In genomic region chr1:16421201-16421600, GRCh38 we compare ENCODE assay signal across 18 cellular contexts. TPM values are rescaled to one million over a fixed set of nuclear protein-coding genes. Genes with fewer than 3 reads are reported as not detected.
DNase-seq lines count a peak whose midpoint lies in the region; ATAC-seq and TF ChIP-seq lines count a peak whose summit lies in the region.
"Had no signal": no experiment of that assay in that cellular context is flagged by ENCODE, and none has a peak within 500 bp of the region (broad histone marks: within the 10 kb centered on the region; RNA-seq: fewer than 3 reads in every experiment).

No MANE protein-coding gene starts in this region.

- H3K4me1 Mint-ChIP-seq in CD4-positive, alpha-beta memory T cell: peaks cover 24 to 35% (median 29%) of the 10 kb centered on the region in 4 donors
- H3K4me1 Mint-ChIP-seq in activated CD4-positive, alpha-beta memory T cell treated with anti-CD3 and anti-CD28 coated beads for 36 hours (ENCODE audit: low read depth): peaks cover 32% of the 10 kb centered on the region

- no peaks in the 10 kb centered on the region for H3K9me3 ChIP-seq in CD4-positive, alpha-beta memory T cell (ENCODE audit: control insufficient read depth in 1 of 2, low read length in 2 of 2)
- H3K9me3 ChIP-seq in mucosa of descending colon: no peaks in the 10 kb centered on the region
- H3K9me3 ChIP-seq: left lung, transverse colon had no signal

- ATAC-seq in GM21825 (IDR thresholded peaks at IDR 0.05; ENCODE audit: unreplicated experiment) (peak; percentile 16), mucosa of descending colon (peak; percentile 48)
- ATAC-seq: left lung had no signal

- no peaks in the 10 kb centered on the region for H3K9me3 Mint-ChIP-seq in CD4-positive, alpha-beta memory T cell
- H3K9me3 Mint-ChIP-seq in activated CD4-positive, alpha-beta memory T cell treated with anti-CD3 and anti-CD28 coated beads for 36 hours: no peaks in the 10 kb centered on the region

- no peaks in the 10 kb centered on the region for H3K36me3 Mint-ChIP-seq in CD4-positive, alpha-beta memory T cell
- H3K36me3 Mint-ChIP-seq in activated CD4-positive, alpha-beta memory T cell treated with anti-CD3 and anti-CD28 coated beads for 36 hours: no peaks in the 10 kb centered on the region

- H3K36me3 ChIP-seq in CD4-positive, alpha-beta memory T cell (ENCODE audit: insufficient read depth, low read length): no peaks in the 10 kb centered on the region
- H3K36me3 ChIP-seq in mucosa of descending colon (ENCODE audit: low read depth): no peaks in the 10 kb centered on the region
- H3K36me3 ChIP-seq in H7 (replicated peaks; ENCODE audit: control insufficient read depth, insufficient read depth, low read length): no peaks in the 10 kb centered on the region
- H3K36me3 ChIP-seq: left lung, transverse colon had no signal

- no peaks in the 10 kb centered on the region for H3K27me3 ChIP-seq in CD4-positive, alpha-beta memory T cell (ENCODE audit: insufficient read depth, low read length)
- H3K27me3 ChIP-seq in dorsolateral prefrontal cortex: no peaks in the 10 kb centered on the region
- H3K27me3 ChIP-seq in H7 (ENCODE audit: control insufficient read depth, insufficient read depth, low read length): no peaks in the 10 kb centered on the region
- H3K27me3 ChIP-seq: left lung, transverse colon had no signal

- peak overlapping the region in 1 of 2 donors; percentile 9 for H3K4me3 ChIP-seq in CD4-positive, alpha-beta memory T cell (ENCODE audit: low read length in 2 of 2)
- H3K4me3 ChIP-seq in mucosa of descending colon (no peak overlapping the region), dorsolateral prefrontal cortex (no peak overlapping the region), H7 (ENCODE audit: insufficient read depth, low read depth, low read length) (no peak overlapping the region)
- H3K4me3 ChIP-seq: left lung, transverse colon had no signal

- TF ChIP-seq CTCF in mucosa of descending colon (IDR thresholded peaks at IDR 0.05) (no peak), dorsolateral prefrontal cortex (IDR thresholded peaks at IDR 0.05 in 54 of 56, conservative IDR thresholded peaks at IDR 0.05 in 2 of 56; ENCODE audit: low read depth in 1 of 56, partially characterized antibody in 56 of 56) (no peak)

- H3K4me1 ChIP-seq in CD4-positive, alpha-beta memory T cell (ENCODE audit: insufficient read depth, low read length): peaks cover 30% of the 10 kb centered on the region
- no peaks in the 10 kb centered on the region for H3K4me1 ChIP-seq in mucosa of descending colon (ENCODE audit: low read depth)
- H3K4me1 ChIP-seq: left lung, transverse colon had no signal

- peak overlapping the region in 7 of 8 donors; percentile 71 to 87 (median 82) for H3K4me3 Mint-ChIP-seq in CD4-positive, alpha-beta memory T cell
- peak overlapping the region; percentile 17 for H3K4me3 Mint-ChIP-seq in activated CD4-positive, alpha-beta memory T cell treated with anti-CD3 and anti-CD28 coated beads for 36 hours

- H3K27ac Mint-ChIP-seq in CD4-positive, alpha-beta memory T cell: peak overlapping the region; percentile 78 to 93 (median 93)
- peak overlapping the region; percentile 72 for H3K27ac Mint-ChIP-seq in activated CD4-positive, alpha-beta memory T cell treated with anti-CD3 and anti-CD28 coated beads for 36 hours

- no peaks in the 10 kb centered on the region for H3K27me3 Mint-ChIP-seq in CD4-positive, alpha-beta memory T cell
- no peaks in the 10 kb centered on the region for H3K27me3 Mint-ChIP-seq in activated CD4-positive, alpha-beta memory T cell treated with anti-CD3 and anti-CD28 coated beads for 36 hours

- intact Hi-C loops in CD4-positive, alpha-beta memory T cell (cut with micrococcal nuclease): loop anchor here (5.0 kb wide), 1 partner anchor 54 kb away; the partner anchor contains the start of gene SZRD1
- intact Hi-C loops in activated CD4-positive, alpha-beta memory T cell treated with anti-CD3 and anti-CD28 coated beads for 36 hours (cut with micrococcal nuclease): no loop called here
- intact Hi-C loops in mucosa of descending colon (cut with DNase I, micrococcal nuclease): no loop called here
- intact Hi-C loops in dorsolateral prefrontal cortex (cut with DNase I): no loop called here

- peak in 1 of 5 donors; percentile 15 for DNase-seq in CD4-positive, alpha-beta memory T cell
- DNase-seq in activated CD4-positive, alpha-beta memory T cell treated with anti-CD3 and anti-CD28 coated beads for 36 hours: peak; percentile 16
- DNase-seq in mucosa of descending colon (no peak), dorsolateral prefrontal cortex (no peak), glomerular visceral epithelial cell (ENCODE audit: extremely low spot score) (no peak), H7 (no peak), NCI-H510A treated with DMSO at 0.1 percent for 48 hours (lab: John Stamatoyannopoulos, UW) (no peak)
- DNase-seq: AML-193, aorta, foreskin melanocyte, left lung, NCI-H2081 treated with DMSO at 0.1 percent for 48 hours, NCI-H748 treated with DMSO at 0.1 percent for 48 hours, posterior cingulate gyrus had no signal

- POLR2A ChIA-PET in CD4-positive, alpha-beta memory T cell (lab: Charles Lee; ENCODE audit: partially characterized antibody): interaction anchor here (0.7 to 2.8 kb wide), 10 partner anchors 20 to 483 kb away, joined by 3 to 29 read pairs (median 6); partner anchors contain the start of genes NECAP2 and SZRD1
- POLR2A ChIA-PET in activated CD4-positive, alpha-beta memory T cell treated with anti-CD3 and anti-CD28 coated beads for 36 hours (lab: Charles Lee): interaction anchor here (0.9 to 1.4 kb wide), 4 partner anchors 19 to 53 kb away, joined by 3 to 7 read pairs (median 4); partner anchors contain the start of gene NECAP2

- CTCF ChIA-PET in CD4-positive, alpha-beta memory T cell (lab: Charles Lee; ENCODE audit: partially characterized antibody): interaction anchor here (1.3 to 3.5 kb wide), 3 partner anchors 19 to 59 kb away, joined by 3 to 19 read pairs (median 8); partner anchors contain the start of gene NECAP2
- CTCF ChIA-PET in activated CD4-positive, alpha-beta memory T cell treated with anti-CD3 and anti-CD28 coated beads for 36 hours (lab: Charles Lee): interaction anchor here (3.4 kb wide), 1 partner anchor 19 kb away, joined by 17 read pairs; the partner anchor contains the start of gene NECAP2

- peak overlapping the region; percentile 36 for H3K27ac ChIP-seq in CD4-positive, alpha-beta memory T cell (ENCODE audit: low read depth, low read length)
- H3K27ac ChIP-seq in dorsolateral prefrontal cortex: no peak overlapping the region
- H3K27ac ChIP-seq: left lung, transverse colon, VCaP had no signal

RNA-seq across cellular contexts. Expression of gene SPATA21, which starts 16.0 kb away (rescaled TPM):
- not detected for total RNA-seq in CD4-positive, alpha-beta memory T cell
- polyA plus RNA-seq in CD4-positive, alpha-beta memory T cell: not detected
- not detected for total RNA-seq in activated CD4-positive, alpha-beta memory T cell treated with anti-CD3 and anti-CD28 coated beads for 36 hours
- under 1 TPM in 1 of 3 donors, not detected in 2; 0.22 TPM for total RNA-seq in mucosa of descending colon
- 1 to 10 TPM in 3 of 120 experiments, under 1 TPM in 36, not detected in 81; 0.13 to 1.3 (median 0.56) TPM for total RNA-seq in dorsolateral prefrontal cortex
- 0.07 TPM in 1 of 2 replicates, not detected in the other for total RNA-seq in H7 (2014; rRNA removed; shearing (Covaris generic))
- total RNA-seq: aorta, endothelial cell of umbilical vein, left lung, transverse colon had no signal
- polyA plus RNA-seq: endothelial cell of umbilical vein had no signal

RNA-seq across cellular contexts. Expression of gene NECAP2, which starts 19.3 kb away (rescaled TPM):
- total RNA-seq in CD4-positive, alpha-beta memory T cell: 100 to 1,000 TPM; 154 to 165 TPM
- polyA plus RNA-seq in CD4-positive, alpha-beta memory T cell: 100 to 1,000 TPM; 243 to 341 TPM
- 10 to 100 TPM; 76.4 to 82.0 TPM for total RNA-seq in activated CD4-positive, alpha-beta memory T cell treated with anti-CD3 and anti-CD28 coated beads for 36 hours
- 10 to 100 TPM; 34.4 to 50.9 (median 43.8) TPM for total RNA-seq in mucosa of descending colon
- 10 to 100 TPM; 14.6 to 37.1 (median 23.5) TPM for total RNA-seq in dorsolateral prefrontal cortex
- 69.5 and 80.0 TPM in 2 replicates for total RNA-seq in H7 (2014; rRNA removed; shearing (Covaris generic))

RNA-seq across cellular contexts. Expression of gene SZRD1, which starts 54.2 kb away (rescaled TPM):
- total RNA-seq in CD4-positive, alpha-beta memory T cell: 10 to 100 TPM; 79.1 to 81.0 TPM
- 10 to 100 TPM; 41.6 to 56.7 TPM for polyA plus RNA-seq in CD4-positive, alpha-beta memory T cell
- total RNA-seq in activated CD4-positive, alpha-beta memory T cell treated with anti-CD3 and anti-CD28 coated beads for 36 hours: 100 to 1,000 TPM; 185 to 191 TPM
- total RNA-seq in mucosa of descending colon (100 to 1,000 TPM; 105 to 120 (median 112) TPM), dorsolateral prefrontal cortex (10 to 100 TPM; 33.3 to 89.5 (median 49.3) TPM)
- total RNA-seq in H7 (2014; rRNA removed; shearing (Covaris generic)): 111 and 124 TPM in 2 replicates
